13 cellular contexts compared by ENCODE assay signal in the genomic region with DNA sequence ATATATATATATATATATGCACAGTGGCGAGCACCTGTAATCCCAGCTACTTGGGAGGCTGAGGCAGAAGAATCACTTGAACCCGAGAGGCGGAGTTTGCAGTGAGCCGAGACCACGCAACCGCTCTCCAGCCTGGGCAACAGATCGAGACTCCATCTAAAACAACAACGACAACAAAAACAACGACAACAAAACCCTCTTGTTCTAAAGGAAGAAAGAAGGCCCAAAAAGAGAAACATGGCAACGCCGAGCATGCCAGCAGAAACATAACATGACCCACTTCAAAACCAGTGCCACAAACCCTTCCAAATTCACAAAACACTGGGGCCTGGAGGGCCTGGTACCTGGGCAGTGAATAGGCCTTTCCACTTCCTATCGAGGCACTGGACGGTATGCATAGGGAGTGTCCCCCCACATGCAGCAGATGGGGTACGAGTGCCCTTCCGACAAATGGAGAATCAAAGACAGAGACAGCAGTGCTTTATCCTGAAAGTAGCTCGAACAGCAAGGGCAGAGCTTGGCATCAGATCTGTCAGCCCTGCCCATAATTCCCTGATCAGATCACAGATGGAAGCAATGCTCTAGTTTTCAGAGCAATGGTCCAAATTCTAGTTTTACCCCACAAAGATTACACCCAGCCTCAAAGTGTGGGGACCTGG. TPM values are rescaled to one million over a fixed set of nuclear protein-coding genes. Genes with fewer than 3 reads are reported as not detected.
DNase-seq lines count a peak whose midpoint lies in the region; ATAC-seq and TF ChIP-seq lines count a peak whose summit lies in the region.
"Had no signal": no experiment of that assay in that cellular context is flagged by ENCODE, and none has a peak within 500 bp of the region (broad histone marks: within the 10 kb centered on the region; RNA-seq: fewer than 3 reads in every experiment).

No MANE protein-coding gene starts in this region.

- H3K27me3 ChIP-seq in mesenchymal stem cell (ENCODE audit: control insufficient read depth in 1 of 2, insufficient read depth in 1 of 2, low read length in 2 of 2) (no peaks in the 10 kb centered on the region), tibial nerve (no peaks in the 10 kb centered on the region)
- H3K27me3 ChIP-seq: BE2C had no signal

- TF ChIP-seq CTCF in tibial nerve (IDR thresholded peaks at IDR 0.05): no peak
- TF ChIP-seq CTCF in natural killer cell (IDR thresholded peaks at IDR 0.05): no peak

- WGBS in mesenchymal stem cell: 96% methylated on average over 16 of the region's 16 CpGs
- WGBS in tibial nerve, 2 donors: 85 to 88% methylated on average over 16 of the region's 16 CpGs

- H3K14ac ChIP-seq in mesenchymal stem cell (ENCODE audit: low read length in 2 of 2): no peak overlapping the region

- peak overlapping the region; percentile 45 to 90 for H3K4ac ChIP-seq in mesenchymal stem cell (ENCODE audit: low read depth in 1 of 2, low read length in 2 of 2)

- H3K4me2 ChIP-seq in mesenchymal stem cell (ENCODE audit: low read length, poor library complexity, severe bottlenecking): no peak overlapping the region

- H3K36me3 Mint-ChIP-seq in activated naive CD8-positive, alpha-beta T cell: no peaks in the 10 kb centered on the region
- no peaks in the 10 kb centered on the region for H3K36me3 Mint-ChIP-seq in activated naive CD8-positive, alpha-beta T cell treated with anti-CD3 and anti-CD28 coated beads for 36 hours
- H3K36me3 Mint-ChIP-seq in activated naive CD8-positive, alpha-beta T cell treated with anti-CD3 and anti-CD28 coated beads, Interleukin-2, amount 10 ng/mL, durations not matched to agents 7 days and 5 days: peaks cover 2% of the 10 kb centered on the region
- no peaks in the 10 kb centered on the region for H3K36me3 Mint-ChIP-seq in natural killer cell

- no peak overlapping the region for H2BK5ac ChIP-seq in mesenchymal stem cell (ENCODE audit: low read depth, low read length, poor library complexity, severe bottlenecking)

- peaks cover 27% of the 10 kb centered on the region for H3K4me1 Mint-ChIP-seq in activated naive CD8-positive, alpha-beta T cell (ENCODE audit: low read depth)
- peaks cover 38% of the 10 kb centered on the region for H3K4me1 Mint-ChIP-seq in activated naive CD8-positive, alpha-beta T cell treated with anti-CD3 and anti-CD28 coated beads for 36 hours
- H3K4me1 Mint-ChIP-seq in activated naive CD8-positive, alpha-beta T cell treated with anti-CD3 and anti-CD28 coated beads, Interleukin-2, amount 10 ng/mL, durations not matched to agents 7 days and 5 days: peaks cover 34% of the 10 kb centered on the region
- H3K4me1 Mint-ChIP-seq in natural killer cell: peaks cover 11 to 20% of the 10 kb centered on the region in 2 donors

- H4K91ac ChIP-seq in mesenchymal stem cell (ENCODE audit: low read length): peak overlapping the region; percentile 77

- H2BK15ac ChIP-seq in mesenchymal stem cell (ENCODE audit: low read depth, poor library complexity, severe bottlenecking): peak overlapping the region; percentile 95

- H4K8ac ChIP-seq in mesenchymal stem cell (ENCODE audit: low read length): peak overlapping the region; percentile 71

- peak overlapping the region; percentile 14 for H2AK5ac ChIP-seq in mesenchymal stem cell (ENCODE audit: low read length, severe bottlenecking)

- no peaks in the 10 kb centered on the region for H3K9me3 ChIP-seq in mesenchymal stem cell (ENCODE audit: control insufficient read depth, low read length)
- no peaks in the 10 kb centered on the region for H3K9me3 ChIP-seq in tibial nerve
- H3K9me3 ChIP-seq: BE2C, HAP-1 had no signal

- TF ChIP-seq POLR2A in tibial nerve (IDR thresholded peaks at IDR 0.05): no peak

- H3K79me1 ChIP-seq in mesenchymal stem cell (replicated peaks; ENCODE audit: low read length, poor library complexity, severe bottlenecking): no peaks in the 10 kb centered on the region

- H3K27ac Mint-ChIP-seq in activated naive CD8-positive, alpha-beta T cell: peak overlapping the region; percentile 35
- H3K27ac Mint-ChIP-seq in activated naive CD8-positive, alpha-beta T cell treated with anti-CD3 and anti-CD28 coated beads for 36 hours: no peak overlapping the region
- peak overlapping the region; percentile 49 for H3K27ac Mint-ChIP-seq in activated naive CD8-positive, alpha-beta T cell treated with anti-CD3 and anti-CD28 coated beads, Interleukin-2, amount 10 ng/mL, durations not matched to agents 7 days and 5 days
- H3K27ac Mint-ChIP-seq in natural killer cell: no peak overlapping the region

- no peak overlapping the region for H3K23ac ChIP-seq in mesenchymal stem cell (ENCODE audit: low read length in 2 of 2)

- no peak overlapping the region for H3K9ac ChIP-seq in mesenchymal stem cell (ENCODE audit: low read length)

- peak overlapping the region; percentile 69 for H2BK120ac ChIP-seq in mesenchymal stem cell (ENCODE audit: low read depth, low read length)

- H3K9me3 Mint-ChIP-seq in activated naive CD8-positive, alpha-beta T cell (ENCODE audit: low read depth): no peaks in the 10 kb centered on the region
- H3K9me3 Mint-ChIP-seq in activated naive CD8-positive, alpha-beta T cell treated with anti-CD3 and anti-CD28 coated beads for 36 hours: no peaks in the 10 kb centered on the region
- peaks cover 1% of the 10 kb centered on the region for H3K9me3 Mint-ChIP-seq in activated naive CD8-positive, alpha-beta T cell treated with anti-CD3 and anti-CD28 coated beads, Interleukin-2, amount 10 ng/mL, durations not matched to agents 7 days and 5 days
- no peaks in the 10 kb centered on the region for H3K9me3 Mint-ChIP-seq in natural killer cell

- no peaks in the 10 kb centered on the region for H3K36me3 ChIP-seq in mesenchymal stem cell (ENCODE audit: control insufficient read depth in 1 of 2, insufficient read depth in 2 of 2, low read depth in 1 of 2, low read length in 2 of 2)
- H3K36me3 ChIP-seq in tibial nerve: no peaks in the 10 kb centered on the region
- H3K36me3 ChIP-seq: BE2C, HAP-1 had no signal

- no peak for TF ChIP-seq EP300 in tibial nerve (IDR thresholded peaks at IDR 0.05)

- H3K27me3 Mint-ChIP-seq in activated naive CD8-positive, alpha-beta T cell: no peaks in the 10 kb centered on the region
- H3K27me3 Mint-ChIP-seq in activated naive CD8-positive, alpha-beta T cell treated with anti-CD3 and anti-CD28 coated beads for 36 hours: no peaks in the 10 kb centered on the region
- no peaks in the 10 kb centered on the region for H3K27me3 Mint-ChIP-seq in activated naive CD8-positive, alpha-beta T cell treated with anti-CD3 and anti-CD28 coated beads, Interleukin-2, amount 10 ng/mL, durations not matched to agents 7 days and 5 days
- H3K27me3 Mint-ChIP-seq in natural killer cell (ENCODE audit: low read depth in 2 of 2): no peaks in the 10 kb centered on the region

- H3K4me1 ChIP-seq in mesenchymal stem cell (ENCODE audit: control insufficient read depth, insufficient read depth, low read depth, low read length) (peaks cover 34% of the 10 kb centered on the region), tibial nerve (peaks cover 0 to 74% (median 48%) of the 10 kb centered on the region in 4 donors)
- H3K4me1 ChIP-seq: HAP-1 had no signal

- peak overlapping the region; percentile 99 for H2BK12ac ChIP-seq in mesenchymal stem cell (ENCODE audit: low read length in 2 of 2)

- peak overlapping the region; percentile 59 to 60 for H3K18ac ChIP-seq in mesenchymal stem cell (ENCODE audit: low read depth in 1 of 2, low read length in 2 of 2)

- no peak for DNase-seq in activated naive CD8-positive, alpha-beta T cell treated with anti-CD3 and anti-CD28 coated beads for 36 hours
- DNase-seq in activated naive CD8-positive, alpha-beta T cell treated with anti-CD3 and anti-CD28 coated beads, Interleukin-2, amount 10 ng/mL, durations not matched to agents 7 days and 5 days: no peak
- DNase-seq in mesenchymal stem cell: no peak
- no peak for DNase-seq in tibial nerve (ENCODE audit: low spot score in 2 of 2)
- no peak for DNase-seq in NCI-H146 treated with DMSO at 0.1 percent for 48 hours (lab: John Stamatoyannopoulos, UW; ENCODE audit: unreplicated experiment)
- no peak for DNase-seq in natural killer cell
- DNase-seq in amniotic stem cell (lab: John Stamatoyannopoulos, UW): no peak
- DNase-seq: activated CD4-positive, alpha-beta T cell treated with anti-CD3 and anti-CD28 coated beads for 4 hours; BE2C; GDM1; NCI-H510A had no signal

- no peak for ATAC-seq in activated naive CD8-positive, alpha-beta T cell treated with anti-CD3 and anti-CD28 coated beads, Interleukin-2, amount 10 ng/mL, durations not matched to agents 7 days and 5 days (ENCODE audit: low read depth)
- ATAC-seq in natural killer cell: no peak

- POLR2A ChIA-PET in activated naive CD8-positive, alpha-beta T cell treated with anti-CD3 and anti-CD28 coated beads, Interleukin-2, amount 10 ng/mL, durations not matched to agents 7 days and 5 days (lab: Charles Lee): interaction anchor here (1.0 to 1.6 kb wide), 2 partner anchors 65 to 231 kb away, joined by 4 read pairs; no protein-coding TSS in a partner anchor

- no peak overlapping the region for H3K4me3 Mint-ChIP-seq in activated naive CD8-positive, alpha-beta T cell
- no peak overlapping the region for H3K4me3 Mint-ChIP-seq in activated naive CD8-positive, alpha-beta T cell treated with anti-CD3 and anti-CD28 coated beads for 36 hours
- H3K4me3 Mint-ChIP-seq in activated naive CD8-positive, alpha-beta T cell treated with anti-CD3 and anti-CD28 coated beads, Interleukin-2, amount 10 ng/mL, durations not matched to agents 7 days and 5 days: no peak overlapping the region
- no peak overlapping the region for H3K4me3 Mint-ChIP-seq in natural killer cell

- H3K4me3 ChIP-seq in mesenchymal stem cell (ENCODE audit: insufficient read depth in 1 of 2, low read depth in 1 of 2, low read length in 2 of 2) (no peak overlapping the region), tibial nerve (no peak overlapping the region)
- H3K4me3 ChIP-seq: HAP-1 had no signal

- no peak overlapping the region for H3K27ac ChIP-seq in mesenchymal stem cell (ENCODE audit: low read length, poor library complexity, severe bottlenecking)
- H3K27ac ChIP-seq in tibial nerve: peak overlapping the region in 3 of 4 donors; percentile 48 to 86 (median 82)

- H2AFZ ChIP-seq in mesenchymal stem cell (ENCODE audit: low read depth, low read length): no peak overlapping the region

- intact Hi-C loops in natural killer cell (cut with micrococcal nuclease): loop anchor here (5.0 kb wide), 2 partner anchors 64 to 319 kb away; no protein-coding TSS in a partner anchor

RNA-seq across cellular contexts. Expression of a gene that starts 52.0 kb away (rescaled TPM):
- 100 to 1,000 TPM; 131 to 150 TPM for total RNA-seq in activated naive CD8-positive, alpha-beta T cell treated with anti-CD3 and anti-CD28 coated beads for 36 hours
- 10 to 100 TPM; 81.2 to 95.5 TPM for total RNA-seq in activated naive CD8-positive, alpha-beta T cell treated with anti-CD3 and anti-CD28 coated beads, Interleukin-2, amount 10 ng/mL, durations not matched to agents 7 days and 5 days
- polyA plus RNA-seq in mesenchymal stem cell (2013, experiment 1 of 2): 99.5 TPM
- 104 TPM for polyA plus RNA-seq in mesenchymal stem cell (2013, experiment 2 of 2)
- total RNA-seq in tibial nerve (100 to 1,000 TPM in 1 of 4 donors, 10 to 100 TPM in 3; 57.6 to 105 (median 83.1) TPM), natural killer cell (10 to 100 TPM; 59.5 to 72.3 (median 60.2) TPM)

Comparison
In these comparisons a context has a peak if more than half of its experiments do, and no peak if none do; other contexts are left out.
1. H3K27ac Mint-ChIP-seq: peak in activated naive CD8-positive, alpha-beta T cell (single experiment) and activated naive CD8-positive, alpha-beta T cell treated with anti-CD3 and anti-CD28 coated beads, Interleukin-2, amount 10 ng/mL, durations not matched to agents 7 days and 5 days (single experiment); none in activated naive CD8-positive, alpha-beta T cell treated with anti-CD3 and anti-CD28 coated beads for 36 hours (single experiment) and natural killer cell (0 of 2).